Comparison of ENCODE assay signal across 21 cellular contexts in the genomic region with DNA sequence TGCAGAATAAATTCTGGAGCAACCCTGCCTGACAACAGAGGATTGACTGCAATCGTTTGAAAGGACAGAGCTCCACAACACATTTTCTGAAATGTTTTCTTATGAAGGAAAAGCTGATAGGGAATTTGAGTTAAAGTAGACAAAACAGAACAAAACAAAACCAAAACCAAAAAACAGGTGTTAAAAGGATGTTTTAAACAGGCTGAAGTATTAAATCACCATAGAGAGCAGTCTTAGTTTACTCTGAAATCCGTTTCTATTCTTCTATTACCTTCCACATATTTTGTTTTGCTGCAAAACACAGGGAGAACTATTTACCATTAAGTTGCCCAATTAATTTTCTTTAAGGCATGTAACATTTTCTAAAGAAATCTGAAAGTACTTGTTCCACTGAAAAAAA.
"Had no signal": no experiment of that assay in that cellular context is flagged by ENCODE, and none has a peak within 500 bp of the region (broad histone marks: within the 10 kb centered on the region; RNA-seq: fewer than 3 reads in every experiment).

No MANE protein-coding gene starts in this region.

- H3K36me3 ChIP-seq: breast epithelium had no signal

- H3K9me3 ChIP-seq: breast epithelium had no signal

- FAIRE-seq: K562 had no signal

- H3K27me3 ChIP-seq: breast epithelium had no signal

- H3K27ac ChIP-seq: breast epithelium, PC-9 had no signal

- H3K4me1 ChIP-seq: breast epithelium had no signal

- ATAC-seq: activated CD8-positive, alpha-beta T cell treated with anti-CD3 and anti-CD28 coated beads, Interleukin-2, amount 10 ng/mL, durations not matched to agents 7 days and 5 days; K562; T-helper 17 cell; WTC11 had no signal

- H3K4me3 ChIP-seq: breast epithelium, K562, PC-9 had no signal

- DNase-seq: activated CD4-positive, alpha-beta T cell treated with anti-CD3 and anti-CD28 coated beads for 48 hours; activated CD4-positive, alpha-beta T cell treated with anti-CD3 and anti-CD28 coated beads, Interleukin-2, amount 50 U/mL, for 4 hours; activated CD4-positive, CD25-positive, alpha-beta regulatory T cell treated with anti-CD3 and anti-CD28 coated beads, Interleukin-2, amount 50 U/mL, for 72 hours; activated CD8-positive, alpha-beta memory T cell treated with anti-CD3 and anti-CD28 coated beads, Interleukin-2, amount 50 U/mL, for 48 hours; activated CD8-positive, alpha-beta T cell treated with anti-CD3 and anti-CD28 coated beads, Interleukin-2, amount 10 ng/mL, durations not matched to agents 7 days and 5 days; activated naive CD4-positive, alpha-beta T cell; activated T-cell treated with anti-CD3 and anti-CD28 coated beads, Interleukin-2, amount 50 U/mL, for 1 hour; aorta; Karpas-422; NCI-H1092; NCI-H1436 treated with DMSO at 0.1 percent for 48 hours; NCI-H187; NCI-H2081; NCI-H524; PC-9; SIG-M5; T-helper 17 cell; T-helper 9 cell had no signal
